In genomic region chr4:73137121-73137520, GRCh38 we compare ENCODE assay signal across 13 cellular contexts.
"Had no signal": no experiment of that assay in that cellular context is flagged by ENCODE, and none has a peak within 500 bp of the region (broad histone marks: within the 10 kb centered on the region; RNA-seq: fewer than 3 reads in every experiment).

No MANE protein-coding gene starts in this region.

- H3K27me3 ChIP-seq: ascending aorta, gastrocnemius medialis, hepatocyte, neural progenitor cell, ovary, thyroid gland had no signal

- H3K9me3 Mint-ChIP-seq: neural progenitor cell had no signal

- DNase-seq: activated CD4-positive, CD25-positive, alpha-beta regulatory T cell treated with anti-CD3 and anti-CD28 coated beads, Interleukin-2, amount 50 U/mL, for 72 hours; activated effector memory CD4-positive, alpha-beta T cell treated with Interleukin-2 at 50 U/mL for 16 hours; gastrocnemius medialis; kidney; ovary; SHP77 treated with DMSO at 0.1 percent for 48 hours; stimulated activated CD4-positive, alpha-beta T cell treated with anti-CD3 and anti-CD28 coated beads, Interleukin-4, amount 100 ng/mL, for 1 hour; stimulated activated CD8-positive, alpha-beta memory T cell treated with anti-CD3 and anti-CD28 coated beads, Interleukin-4, amount 100 ng/mL, for 48 hours; T-helper 17 cell; thyroid gland had no signal

- H3K9ac ChIP-seq: neural progenitor cell had no signal

- ATAC-seq: gastrocnemius medialis, T-helper 17 cell had no signal

- H3K9me3 ChIP-seq: ascending aorta, gastrocnemius medialis, ovary, thyroid gland had no signal

- H3K4me3 Mint-ChIP-seq: neural progenitor cell, T-helper 17 cell had no signal

- H2AFZ ChIP-seq: hepatocyte, neural progenitor cell had no signal

- H3K27ac Mint-ChIP-seq: neural progenitor cell, T-helper 17 cell had no signal

- H3K27ac ChIP-seq: ascending aorta, gastrocnemius medialis, hepatocyte, neural progenitor cell, ovary, thyroid gland had no signal

- H3K4me3 ChIP-seq: ascending aorta, gastrocnemius medialis, hepatocyte, neural progenitor cell, ovary, thyroid gland had no signal

- H3K4me2 ChIP-seq: hepatocyte, neural progenitor cell had no signal

- H3K36me3 ChIP-seq: ovary had no signal

- H3K4me1 ChIP-seq: ascending aorta, thyroid gland had no signal

- H3K27me3 Mint-ChIP-seq: T-helper 17 cell had no signal
